Comparison of ENCODE assay signal across 19 cellular contexts in the genomic region with DNA sequence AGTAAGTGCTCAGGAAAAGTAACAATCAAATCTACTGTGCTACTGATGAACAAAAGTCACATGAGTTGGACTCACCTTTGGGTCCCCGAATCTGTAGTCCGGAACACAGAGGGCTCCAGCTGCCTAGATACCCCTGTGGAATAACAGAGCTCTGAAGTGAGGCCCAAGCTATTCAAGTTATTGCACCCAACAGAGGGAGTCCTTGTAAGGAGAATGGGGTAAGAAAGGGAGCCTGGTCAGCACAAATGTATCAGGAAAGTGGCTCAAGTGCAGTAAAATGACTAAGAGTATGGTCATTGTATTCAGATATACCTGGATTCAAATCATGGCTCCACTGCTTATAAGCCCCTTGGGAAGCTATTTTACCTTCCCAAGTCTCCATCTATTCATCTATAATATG. TPM values are rescaled to one million over a fixed set of nuclear protein-coding genes. Genes with fewer than 3 reads are reported as not detected.
DNase-seq lines count a peak whose midpoint lies in the region; ATAC-seq, FAIRE-seq and TF ChIP-seq lines count a peak whose summit lies in the region.
"Had no signal": no experiment of that assay in that cellular context is flagged by ENCODE, and none has a peak within 500 bp of the region (broad histone marks: within the 10 kb centered on the region; RNA-seq: fewer than 3 reads in every experiment).

No MANE protein-coding gene starts in this region.

- H3K9me3 ChIP-seq in RWPE2 (ENCODE audit: severe bottlenecking): no peaks in the 10 kb centered on the region
- no peaks in the 10 kb centered on the region for H3K9me3 ChIP-seq in neural progenitor cell (ENCODE audit: low read depth)
- H3K9me3 ChIP-seq in prostate gland: no peaks in the 10 kb centered on the region
- H3K9me3 ChIP-seq: ascending aorta, SJSA1 had no signal

- H3K9me3 Mint-ChIP-seq in neural progenitor cell (no peaks in the 10 kb centered on the region), natural killer cell (no peaks in the 10 kb centered on the region)
- H3K9me3 Mint-ChIP-seq: CD14-positive monocyte had no signal

- intact Hi-C loops in natural killer cell (cut with micrococcal nuclease): no loop called here
- intact Hi-C loops in prostate gland (cut with DNase I): no loop called here

- H3K9ac ChIP-seq in neural progenitor cell: no peak overlapping the region

- no peak overlapping the region for H3K27ac Mint-ChIP-seq in neural progenitor cell
- no peak overlapping the region for H3K27ac Mint-ChIP-seq in natural killer cell

- H3K4me3 ChIP-seq in RWPE2 (ENCODE audit: severe bottlenecking) (peak overlapping the region; percentile 13), neural progenitor cell (no peak overlapping the region), prostate gland (no peak overlapping the region)
- H3K4me3 ChIP-seq: ascending aorta, SJSA1, tibial nerve had no signal

- H4K20me1 ChIP-seq in neural progenitor cell (ENCODE audit: low read depth): no peaks in the 10 kb centered on the region

- no peaks in the 10 kb centered on the region for H3F3A ChIP-seq in neural progenitor cell (ENCODE audit: low read depth)

- peak overlapping the region; percentile 92 for H3K27ac ChIP-seq in RWPE2 (ENCODE audit: poor library complexity, severe bottlenecking)
- H3K27ac ChIP-seq in epithelial cell of prostate: peak overlapping the region; percentile 98
- H3K27ac ChIP-seq in neural progenitor cell: no peak overlapping the region
- H3K27ac ChIP-seq in prostate gland: no peak overlapping the region
- H3K27ac ChIP-seq: ascending aorta, SJSA1, tibial nerve had no signal

- TF ChIP-seq CTCF in RWPE2 (IDR thresholded peaks at IDR 0.05; ENCODE audit: poor library complexity, severe bottlenecking) (peak; percentile 63), neural progenitor cell (IDR thresholded peaks at IDR 0.05) (no peak), natural killer cell (IDR thresholded peaks at IDR 0.05) (no peak), prostate gland (IDR thresholded peaks at IDR 0.05) (no peak)

- no peaks in the 10 kb centered on the region for H3K36me3 Mint-ChIP-seq in neural progenitor cell
- H3K36me3 Mint-ChIP-seq in natural killer cell: no peaks in the 10 kb centered on the region
- H3K36me3 Mint-ChIP-seq: CD14-positive monocyte had no signal

- H3K27me3 Mint-ChIP-seq in neural progenitor cell (ENCODE audit: insufficient read depth, low read depth) (peaks cover 2% of the 10 kb centered on the region), natural killer cell (ENCODE audit: low read depth in 2 of 2) (peaks cover 10 to 14% of the 10 kb centered on the region in 2 donors)

- peak; percentile 70 for FAIRE-seq in H54 (lab: Jason Lieb, UNC)

- ATAC-seq in RWPE2 (ENCODE audit: low read depth): peak; percentile 75
- no peak for ATAC-seq in natural killer cell
- ATAC-seq: left cardiac atrium had no signal

- H3K27me3 ChIP-seq in RWPE2 (ENCODE audit: insufficient read depth, poor library complexity, severe bottlenecking) (no peaks in the 10 kb centered on the region), neural progenitor cell (no peaks in the 10 kb centered on the region), prostate gland (replicated peaks; ENCODE audit: insufficient read depth) (no peaks in the 10 kb centered on the region)
- H3K27me3 ChIP-seq: ascending aorta, SJSA1, tibial nerve had no signal

- TF ChIP-seq POLR2A in H54 (IDR thresholded peaks at IDR 0.05; ENCODE audit: low read depth, low read length) (no peak), prostate gland (IDR thresholded peaks at IDR 0.05) (no peak)

- H3K4me1 ChIP-seq in RWPE2 (ENCODE audit: insufficient read depth, poor library complexity, severe bottlenecking): peaks cover 41% of the 10 kb centered on the region
- H3K4me1 ChIP-seq in neural progenitor cell: no peaks in the 10 kb centered on the region
- no peaks in the 10 kb centered on the region for H3K4me1 ChIP-seq in prostate gland (replicated peaks)
- H3K4me1 ChIP-seq: tibial nerve had no signal

- no peak for DNase-seq in H54 (ENCODE audit: insufficient read length, low spot score)
- no peak for DNase-seq in RWPE2 (ENCODE audit: low spot score)
- DNase-seq in epithelial cell of prostate (ENCODE audit: low read depth, low spot score): no peak
- no peak for DNase-seq in neural progenitor cell (ENCODE audit: low spot score)
- no peak for DNase-seq in activated naive CD4-positive, alpha-beta T cell treated with anti-CD3 and anti-CD28 coated beads, Interleukin-2, amount 50 U/mL, for 16 hours
- DNase-seq in natural killer cell: no peak
- no peak for DNase-seq in prostate gland (ENCODE audit: low spot score)
- DNase-seq: activated CD4-positive, alpha-beta T cell treated with anti-CD3 and anti-CD28 coated beads for 4 hours; activated CD8-positive, alpha-beta memory T cell treated with anti-CD3 and anti-CD28 coated beads, Interleukin-2, amount 50 U/mL, for 48 hours; DMS79 treated with DMSO at 0.1 percent for 48 hours; hippocampal formation; left cardiac atrium; NCI-H1694 treated with DMSO at 0.1 percent for 48 hours; stimulated activated CD4-positive, alpha-beta T cell treated with anti-CD3 and anti-CD28 coated beads, Interleukin-12 subunit alpha, Interleukin-12 subunit beta, amount 100 ng/mL, for 4 hours; stimulated activated naive CD4-positive, alpha-beta T cell had no signal

- no peaks in the 10 kb centered on the region for H3K4me1 Mint-ChIP-seq in neural progenitor cell
- H3K4me1 Mint-ChIP-seq in natural killer cell: no peaks in the 10 kb centered on the region
- H3K4me1 Mint-ChIP-seq: CD14-positive monocyte had no signal

- no peaks in the 10 kb centered on the region for H3K79me2 ChIP-seq in neural progenitor cell (ENCODE audit: low read depth)

- no peak overlapping the region for H3K4me2 ChIP-seq in neural progenitor cell

- H2AFZ ChIP-seq in neural progenitor cell (replicated peaks): peak overlapping the region; percentile 15

- H3K4me3 Mint-ChIP-seq in neural progenitor cell: no peak overlapping the region
- H3K4me3 Mint-ChIP-seq in natural killer cell: no peak overlapping the region
- H3K4me3 Mint-ChIP-seq: CD14-positive monocyte had no signal

- 93% methylated on average over 2 of the region's 2 CpGs for WGBS in prostate gland

- H3K36me3 ChIP-seq in RWPE2 (ENCODE audit: low read depth) (no peaks in the 10 kb centered on the region), neural progenitor cell (no peaks in the 10 kb centered on the region), prostate gland (no peaks in the 10 kb centered on the region)
- H3K36me3 ChIP-seq: ascending aorta, SJSA1, tibial nerve had no signal

RNA-seq across cellular contexts. Expression of a gene that starts 20.9 kb away (rescaled TPM):
- total RNA-seq in neural progenitor cell (ENCODE audit: low replicate concordance): 0.93 and 2.9 TPM in 2 replicates
- total RNA-seq in natural killer cell: 1 to 10 TPM in 1 of 3 donors, under 1 TPM in 2; 0.63 to 1.5 (median 0.71) TPM
- total RNA-seq in prostate gland: 10 to 100 TPM; 15.6 to 20.4 TPM

Comparison
In these comparisons a context has a peak if more than half of its experiments do, and no peak if none do; other contexts are left out.
1. H3K27ac ChIP-seq: peak in RWPE2 (single experiment) and epithelial cell of prostate (single experiment); none in neural progenitor cell (single experiment) and prostate gland (0 of 2).